3 cellular contexts compared by ENCODE assay signal in genomic region chr3:189786479-189787064, GRCh38.
TF ChIP-seq lines count a peak whose summit lies in the region.

No MANE protein-coding gene starts in this region.

TF ChIP-seq in SK-N-SH, 30 proteins besides CTCF, POLR2A, EP300 and RAD21:
- TF ChIP-seq NFIC (IDR thresholded peaks at IDR 0.05; ENCODE audit: borderline replicate concordance), result no peak

TF ChIP-seq in SK-N-SH treated with all-trans-retinoic acid at 6 μM for 48 hours, 23 proteins besides CTCF, POLR2A, EP300 and RAD21:
- TF ChIP-seq ZNF565 (CRISPR knock-in tag; conservative IDR thresholded peaks at IDR 0.05; ENCODE audit: low read depth) (no peak), POU6F1 (CRISPR knock-in tag; IDR thresholded peaks at IDR 0.05; ENCODE audit: borderline replicate concordance, low read depth) (no peak), RARB (CRISPR knock-in tag; IDR thresholded peaks at IDR 0.05) (no peak), ZNF70 (CRISPR knock-in tag; IDR thresholded peaks at IDR 0.05) (no peak)

TF ChIP-seq in H1, 55 proteins besides CTCF, POLR2A, EP300 and RAD21:
- TF ChIP-seq SIX5 (IDR thresholded peaks at IDR 0.05; ENCODE audit: low read depth, low read length) (no peak), YY1 (IDR thresholded peaks at IDR 0.05; ENCODE audit: low read depth, low read length) (peak; percentile 79)
TF ChIP-seq in H1: peak in this region for 1.
